11 cellular contexts compared by ENCODE assay signal in the genomic region with DNA sequence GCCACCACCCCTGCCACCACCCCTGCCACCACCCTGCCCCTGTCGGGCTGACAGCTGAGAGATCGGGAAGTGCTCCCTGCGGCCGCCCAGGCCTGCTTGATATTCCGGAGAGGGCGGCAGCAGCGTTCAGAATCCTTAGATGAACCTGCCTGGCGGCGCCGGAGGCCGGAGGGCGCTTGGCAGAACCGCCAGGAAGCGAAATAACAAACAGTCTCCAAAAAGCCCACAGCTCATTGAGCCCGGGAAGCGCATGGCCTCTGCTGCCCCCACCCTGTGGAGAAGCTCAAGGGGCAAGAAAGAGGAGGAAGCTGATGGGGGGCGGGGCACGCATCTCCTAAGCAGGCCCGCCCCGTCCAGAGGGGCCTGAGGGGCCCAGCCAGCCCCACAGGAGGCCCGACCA.
A peak's percentile ranks its signal among the peaks of the same experiment; 100 is the strongest.
DNase-seq lines count a peak whose midpoint lies in the region; ATAC-seq and TF ChIP-seq lines count a peak whose summit lies in the region.
"Had no signal": no experiment of that assay in that cellular context is flagged by ENCODE, and none has a peak within 500 bp of the region (broad histone marks: within the 10 kb centered on the region; RNA-seq: fewer than 3 reads in every experiment).

No MANE protein-coding gene starts in this region.

- no peak for TF ChIP-seq CTCF in smooth muscle cell (IDR thresholded peaks at IDR 0.05; ENCODE audit: borderline replicate concordance, insufficient read depth, poor library complexity, severe bottlenecking)

- H3F3A ChIP-seq in smooth muscle cell (ENCODE audit: low read depth) = no peaks in the 10 kb centered on the region

- peaks cover 0 to 9% (median 8%) of the 10 kb centered on the region in 3 donors for H3K27me3 Mint-ChIP-seq in immature natural killer cell (ENCODE audit: low read depth in 3 of 3)

- no peak overlapping the region for H3K9ac ChIP-seq in HUES6 (ENCODE audit: low read length)
- no peak overlapping the region for H3K9ac ChIP-seq in smooth muscle cell (ENCODE audit: low read depth)

- no peaks in the 10 kb centered on the region for H4K20me1 ChIP-seq in smooth muscle cell (ENCODE audit: low read depth)

- H3K4me1 ChIP-seq in HUES6 (ENCODE audit: control insufficient read depth, insufficient read depth, low read length) = peaks cover 16% of the 10 kb centered on the region
- peaks cover 4% of the 10 kb centered on the region for H3K4me1 ChIP-seq in smooth muscle cell (ENCODE audit: low read depth)

- peak; percentile 52 for DNase-seq in dermis blood vessel endothelial cell
- peak; percentile 50 for DNase-seq in kidney tubule cell (ENCODE audit: low spot score)
- no peak for DNase-seq in smooth muscle cell (lab: John Stamatoyannopoulos, UW; ENCODE audit: unreplicated experiment)
- no peak for DNase-seq in immature natural killer cell
- no peak for DNase-seq in NCI-H1694 treated with DMSO at 0.1 percent for 48 hours (lab: John Stamatoyannopoulos, UW)
- DNase-seq: activated gamma-delta T cell, RPMI8226 had no signal

- H3K27me3 ChIP-seq in HUES6 (ENCODE audit: control insufficient read depth, insufficient read depth, low read length) (0 out of 2 replicates have a peak, but pooled peaks cover 11% of the 10 kb centered on the region), smooth muscle cell (ENCODE audit: low read depth) (no peaks in the 10 kb centered on the region)

- no peak overlapping the region for H3K27ac Mint-ChIP-seq in immature natural killer cell

- H3K9me3 ChIP-seq in HUES6 (ENCODE audit: control insufficient read depth, insufficient read depth, low read depth, low read length) (no peaks in the 10 kb centered on the region), smooth muscle cell (replicated peaks; ENCODE audit: low read depth) (no peaks in the 10 kb centered on the region)

- no peaks in the 10 kb centered on the region for H3K79me2 ChIP-seq in smooth muscle cell (ENCODE audit: low read depth)

- 22% methylated on average over 20 of the region's 21 CpGs for WGBS in smooth muscle cell (ENCODE audit: low lambda C conversion rate)

- no peaks in the 10 kb centered on the region for H3K36me3 ChIP-seq in HUES6 (ENCODE audit: control insufficient read depth, insufficient read depth, low read length)
- H3K36me3 ChIP-seq in smooth muscle cell (ENCODE audit: low read depth) = no peaks in the 10 kb centered on the region

- ATAC-seq in HG02588 (IDR thresholded peaks at IDR 0.05; ENCODE audit: unreplicated experiment) = no peak
- ATAC-seq in HG03108 (IDR thresholded peaks at IDR 0.05; ENCODE audit: unreplicated experiment) = no peak

- H3K4me1 Mint-ChIP-seq in immature natural killer cell = no peaks in the 10 kb centered on the region

- no peak overlapping the region for H2AFZ ChIP-seq in smooth muscle cell (ENCODE audit: low read depth)

- H3K4me3 ChIP-seq in HUES6 (ENCODE audit: low read depth, low read length) (peak overlapping the region; percentile 20), smooth muscle cell (no peak overlapping the region)

- no peak overlapping the region for H3K4me3 Mint-ChIP-seq in immature natural killer cell

- no peaks in the 10 kb centered on the region for H3K36me3 Mint-ChIP-seq in immature natural killer cell

- peak overlapping the region; percentile 63 for H3K4me2 ChIP-seq in smooth muscle cell

- H3K27ac ChIP-seq in HUES6 (ENCODE audit: low read depth, low read length) (no peak overlapping the region), smooth muscle cell (ENCODE audit: low read depth) (no peak overlapping the region)

- peaks cover 0 to under 1% (median 0%) of the 10 kb centered on the region in 6 donors for H3K9me3 Mint-ChIP-seq in immature natural killer cell
- H3K9me3 Mint-ChIP-seq: nephron had no signal

Comparison
In these comparisons a context has a peak if more than half of its experiments do, and no peak if none do; other contexts are left out.
1. DNase-seq: peak in dermis blood vessel endothelial cell (single experiment) and kidney tubule cell (single experiment); none in smooth muscle cell (single experiment), immature natural killer cell (0 of 3) and NCI-H1694 treated with DMSO at 0.1 percent for 48 hours (single experiment).